Comparison of ENCODE assay signal across 1 cellular context in genomic region chr4:1360423-1361283, GRCh38.
A peak's percentile ranks its signal among the peaks of the same experiment; 100 is the strongest.
TF ChIP-seq lines count a peak whose summit lies in the region.

No MANE protein-coding gene starts in this region.

TF ChIP-seq in HepG2, 621 proteins besides CTCF, POLR2A, EP300 and RAD21 (continues in another document):
- TF ChIP-seq ZBTB38 (CRISPR knock-in tag; IDR thresholded peaks at IDR 0.05) (peak; percentile 85), ZNF724P (CRISPR knock-in tag; IDR thresholded peaks at IDR 0.05; ENCODE audit: borderline replicate concordance) (no peak), HOXA3 (CRISPR knock-in tag; IDR thresholded peaks at IDR 0.05) (peak; percentile 40; the same call in 1 of the 2 replicates), ZNF878 (CRISPR knock-in tag; IDR thresholded peaks at IDR 0.05) (no peak), RARA (CRISPR knock-in tag; IDR thresholded peaks at IDR 0.05) (peak; percentile 20; the same call in 1 of the 2 replicates), PRPF4 (IDR thresholded peaks at IDR 0.05; ENCODE audit: low read depth, low read length, poor library complexity, severe bottlenecking) (no peak), SALL1 (CRISPR knock-in tag; IDR thresholded peaks at IDR 0.05) (peak; percentile 11; the same call in 1 of the 2 replicates), TCF7 (IDR thresholded peaks at IDR 0.05; ENCODE audit: low read depth) (peak; percentile 33; the same call in 1 of the 2 replicates), NFE2L1 (CRISPR knock-in tag; IDR thresholded peaks at IDR 0.05; ENCODE audit: borderline replicate concordance) (no peak), FOSL2 (CRISPR knock-in tag; IDR thresholded peaks at IDR 0.05) (peak; percentile 91), ZFX (CRISPR knock-in tag; IDR thresholded peaks at IDR 0.05; ENCODE audit: low read depth) (peak; percentile 39), XRCC5 (optimal IDR thresholded peaks at IDR 0.05; ENCODE audit: low read length) (peak; percentile 46), POGZ (CRISPR knock-in tag; IDR thresholded peaks at IDR 0.05) (no peak), PAXIP1 (CRISPR knock-in tag; conservative IDR thresholded peaks at IDR 0.05) (peak; percentile 43; the same call in 1 of the 2 replicates), ZNF263 (CRISPR knock-in tag; IDR thresholded peaks at IDR 0.05) (peak; percentile 53; the same call in 1 of the 2 replicates), FOSL1 (CRISPR knock-in tag; IDR thresholded peaks at IDR 0.05; ENCODE audit: borderline replicate concordance) (peak; percentile 62), ARID5B (CRISPR knock-in tag; IDR thresholded peaks at IDR 0.05) (peak; percentile 16; the same call in 1 of the 2 replicates), ZBTB7B (CRISPR knock-in tag; IDR thresholded peaks at IDR 0.05) (peak; percentile 65; the same call in 1 of the 2 replicates), ZNF331 (CRISPR knock-in tag; IDR thresholded peaks at IDR 0.05) (0 out of 2 replicates have a peak, but pooled peaks have one; percentile 14), FOXM1 (CRISPR knock-in tag; IDR thresholded peaks at IDR 0.05) (no peak), ATF2 (CRISPR knock-in tag; IDR thresholded peaks at IDR 0.05) (no peak), ZNF549 (CRISPR knock-in tag; IDR thresholded peaks at IDR 0.05) (no peak), ZFY (CRISPR knock-in tag; IDR thresholded peaks at IDR 0.05) (peak; percentile 40; the same call in 1 of the 2 replicates), YEATS4 (CRISPR knock-in tag; IDR thresholded peaks at IDR 0.05; ENCODE audit: borderline replicate concordance) (no peak), TBL1XR1 (IDR thresholded peaks at IDR 0.05; ENCODE audit: borderline replicate concordance, low read length, partially characterized antibody) (no peak), STAT6 (CRISPR knock-in tag; IDR thresholded peaks at IDR 0.05; ENCODE audit: borderline replicate concordance) (no peak), PATZ1 (CRISPR knock-in tag; IDR thresholded peaks at IDR 0.05) (peak; percentile 17; the same call in 1 of the 2 replicates), HOXA9 (CRISPR knock-in tag; IDR thresholded peaks at IDR 0.05; ENCODE audit: borderline replicate concordance) (no peak), MYC (CRISPR knock-in tag; IDR thresholded peaks at IDR 0.05; ENCODE audit: borderline replicate concordance) (peak; percentile 35; the same call in 1 of the 2 replicates), ZNF546 (CRISPR knock-in tag; conservative IDR thresholded peaks at IDR 0.05) (no peak), HDAC1 (CRISPR knock-in tag; IDR thresholded peaks at IDR 0.05) (peak; percentile 35; the same call in 1 of the 2 replicates), ESRRA (CRISPR knock-in tag; IDR thresholded peaks at IDR 0.05; ENCODE audit: low read depth) (peak; percentile 38; the same call in 1 of the 2 replicates), PHB2 (IDR thresholded peaks at IDR 0.05; ENCODE audit: partially characterized antibody) (no peak), UBTF (CRISPR knock-in tag; IDR thresholded peaks at IDR 0.05) (peak; percentile 86), ZMYM3 (CRISPR knock-in tag; IDR thresholded peaks at IDR 0.05) (peak; percentile 74; the same call in 1 of the 2 replicates), BRF2 (CRISPR knock-in tag; IDR thresholded peaks at IDR 0.05) (no peak), TFDP1 (CRISPR knock-in tag; IDR thresholded peaks at IDR 0.05; ENCODE audit: borderline replicate concordance) (peak; percentile 20; the same call in 1 of the 2 replicates), ZNF883 (CRISPR knock-in tag; IDR thresholded peaks at IDR 0.05; ENCODE audit: not compliant biosample characterization) (no peak), ARID2 (CRISPR knock-in tag; IDR thresholded peaks at IDR 0.05; ENCODE audit: borderline replicate concordance) (no peak), ZNF629 (CRISPR knock-in tag; conservative IDR thresholded peaks at IDR 0.05) (peak; percentile 93), NCOA2 (CRISPR knock-in tag; IDR thresholded peaks at IDR 0.05) (no peak), ZBTB33 (CRISPR knock-in tag; IDR thresholded peaks at IDR 0.05) (peak; percentile 98)
